ENCODE assay signal across 11 cellular contexts in genomic region chr2:217900010-217900779, GRCh38.
DNase-seq lines count a peak whose midpoint lies in the region; ATAC-seq and TF ChIP-seq lines count a peak whose summit lies in the region.
"Had no signal": no experiment of that assay in that cellular context is flagged by ENCODE, and none has a peak within 500 bp of the region (broad histone marks: within the 10 kb centered on the region; RNA-seq: fewer than 3 reads in every experiment).

No MANE protein-coding gene starts in this region.

- peaks cover 87% of the 10 kb centered on the region for H3K4me1 ChIP-seq in left ventricle myocardium inferior
- H3K4me1 ChIP-seq in suprapubic skin, result peaks cover 82% of the 10 kb centered on the region

- ATAC-seq in GM18520 (IDR thresholded peaks at IDR 0.05; ENCODE audit: unreplicated experiment), result no peak

- no peak overlapping the region for H3K4me3 ChIP-seq in HL-60 (replicated peaks; ENCODE audit: insufficient read depth, low read length)
- H3K4me3 ChIP-seq in left ventricle myocardium inferior, result peak overlapping the region; percentile 54
- H3K4me3 ChIP-seq in suprapubic skin, result no peak overlapping the region
- H3K4me3 ChIP-seq: GM12878 had no signal

- TF ChIP-seq EP300 in suprapubic skin (IDR thresholded peaks at IDR 0.05), result no peak

- WGBS in suprapubic skin, result 31% methylated on average over 9 of the region's 16 CpGs

- H3K27me3 ChIP-seq in HL-60 (ENCODE audit: insufficient read depth, poor library complexity, severe bottlenecking) (no peaks in the 10 kb centered on the region), left ventricle myocardium inferior (ENCODE audit: low read depth) (no peaks in the 10 kb centered on the region), suprapubic skin (no peaks in the 10 kb centered on the region)

- DNase-seq in HL-60 (ENCODE audit: low read depth in 1 of 2, low spot score in 1 of 2) (peak; percentile 3 to 25), NOMO-1 treated with dmso at 0.1 percent for 144 hours (lab: John Stamatoyannopoulos, UW; ENCODE audit: unreplicated experiment) (peak; percentile 10), left ventricle myocardium inferior (no peak), suprapubic skin (ENCODE audit: low spot score in 2 of 2) (no peak), AG20443 (ENCODE audit: low spot score) (no peak), SW480 (ENCODE audit: low spot score) (no peak)
- DNase-seq: GOT3; NCI-H2081 treated with DMSO at 0.1 percent for 48 hours; stimulated activated naive CD8-positive, alpha-beta T cell treated with anti-CD3 and anti-CD28 coated beads, Interleukin-15, amount 100 ng/mL, for 72 hours had no signal

- H3K36me3 ChIP-seq in left ventricle myocardium inferior (peaks cover 69% of the 10 kb centered on the region), suprapubic skin (peaks cover 32% of the 10 kb centered on the region)

- TF ChIP-seq CTCF in HL-60 (IDR thresholded peaks at IDR 0.05; ENCODE audit: insufficient read depth, low read length) (no peak), left ventricle myocardium inferior (IDR thresholded peaks at IDR 0.05; ENCODE audit: borderline replicate concordance) (no peak), suprapubic skin (IDR thresholded peaks at IDR 0.05) (no peak)

- TF ChIP-seq POLR2A in suprapubic skin (IDR thresholded peaks at IDR 0.05), result no peak

- no peak overlapping the region for H3K27ac ChIP-seq in HL-60 (replicated peaks)
- H3K27ac ChIP-seq in left ventricle myocardium inferior (replicated peaks), result peak overlapping the region; percentile 95
- peak overlapping the region; percentile 11 for H3K27ac ChIP-seq in suprapubic skin

- intact Hi-C loops in left ventricle myocardium inferior (cut with micrococcal nuclease), result no loop called here

- H3K9me3 ChIP-seq in left ventricle myocardium inferior (replicated peaks) (no peaks in the 10 kb centered on the region), suprapubic skin (no peaks in the 10 kb centered on the region)

Comparison
In these comparisons a context has a peak if more than half of its experiments do, and no peak if none do; other contexts are left out.
1. DNase-seq: peak in HL-60 (2 of 2) and NOMO-1 treated with dmso at 0.1 percent for 144 hours (single experiment); none in left ventricle myocardium inferior (single experiment), suprapubic skin (0 of 2), AG20443 (single experiment) and SW480 (single experiment).